Comparison of ENCODE assay signal across 15 cellular contexts in the genomic region with DNA sequence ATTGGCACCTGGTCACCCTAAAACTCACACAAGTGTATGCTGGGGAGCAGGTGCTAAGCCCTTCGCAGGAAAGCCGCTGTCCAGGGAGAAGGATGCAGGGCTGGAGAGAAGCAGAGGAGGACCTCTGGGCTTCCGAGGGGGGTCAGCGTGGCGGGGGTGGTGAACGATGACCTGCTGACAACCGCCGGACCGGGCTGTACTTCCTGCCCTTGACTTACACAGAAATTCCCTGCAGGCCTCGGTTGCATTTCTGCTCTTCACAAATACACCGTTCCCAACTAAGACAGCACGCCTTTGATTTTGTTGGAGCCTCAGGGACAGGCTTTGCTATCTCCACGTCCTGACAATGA. TPM values are rescaled to one million over a fixed set of nuclear protein-coding genes. Genes with fewer than 3 reads are reported as not detected.
"Had no signal": no experiment of that assay in that cellular context is flagged by ENCODE, and none has a peak within 500 bp of the region (broad histone marks: within the 10 kb centered on the region; RNA-seq: fewer than 3 reads in every experiment).

No MANE protein-coding gene starts in this region.

- H3K9me3 ChIP-seq: body of pancreas, esophagus muscularis mucosa, tibial artery had no signal

- DNase-seq: activated gamma-delta T cell had no signal

- H3K27ac ChIP-seq: body of pancreas had no signal

- H3K4me3 ChIP-seq: body of pancreas, esophagus muscularis mucosa, tibial artery had no signal

- H3K36me3 ChIP-seq: esophagus muscularis mucosa, tibial artery had no signal

- H3K27me3 ChIP-seq: body of pancreas, esophagus muscularis mucosa, tibial artery had no signal

RNA-seq across cellular contexts. Expression of a gene that starts 37.6 kb away (rescaled TPM):
- total RNA-seq: activated B cell treated with CpG ODN at 0.5 μM for 24 hours; activated CD4-positive, alpha-beta memory T cell treated with anti-CD3 and anti-CD28 coated beads, Interleukin-2, amount 10 ng/mL, durations not matched to agents 7 days and 5 days; activated T-helper 1 cell treated with anti-CD3 and anti-CD28 coated beads, Interleukin-12 subunit alpha, Interleukin-12 subunit beta, Interleukin-2, Interleukin-4 antibody, amounts not matched to agents 30 ng/mL and 10 ng/mL and 1 ng/mL, durations not matched to agents 14 hours and 24 hours and 36 hours; body of pancreas; esophagus muscularis mucosa; frontal cortex; lower leg skin; mononuclear cell; myocyte; occipital lobe; T-helper 17 cell; urinary bladder had no signal
- polyA plus RNA-seq: urinary bladder had no signal

RNA-seq across cellular contexts. Expression of a gene that starts 42.9 kb away (rescaled TPM):
- total RNA-seq: activated B cell treated with CpG ODN at 0.5 μM for 24 hours, body of pancreas, dermis microvascular lymphatic vessel endothelial cell, esophagus muscularis mucosa, frontal cortex, myocyte, occipital lobe, urinary bladder had no signal
- polyA plus RNA-seq: urinary bladder had no signal
